11 cellular contexts compared by ENCODE assay signal in genomic region chr18:75638223-75638596, GRCh38.
DNase-seq lines count a peak whose midpoint lies in the region; ATAC-seq and TF ChIP-seq lines count a peak whose summit lies in the region.
"Had no signal": no experiment of that assay in that cellular context is flagged by ENCODE, and none has a peak within 500 bp of the region (broad histone marks: within the 10 kb centered on the region; RNA-seq: fewer than 3 reads in every experiment).

No MANE protein-coding gene starts in this region.

- H3K9ac ChIP-seq in BLaER1 treated with 17β-estradiol and CSF1 and Interleukin-3, amounts not matched to agents 10 nM and 100 nM, result no peak overlapping the region

- no peaks in the 10 kb centered on the region for H3F3A ChIP-seq in PC-9 (ENCODE audit: insufficient read depth, low read depth)

- WGBS in psoas muscle, 3 donors, result 6 to 30% (median 12%) methylated on average over 9 of the region's 9 CpGs

- H3K4me1 ChIP-seq in BLaER1 treated with 17β-estradiol and CSF1 and Interleukin-3, amounts not matched to agents 10 nM and 100 nM, result peaks cover 42 to 71% (median 59%) of the 10 kb centered on the region in 10 experiments
- H3K4me1 ChIP-seq in psoas muscle (no peaks in the 10 kb centered on the region), PC-9 (replicated peaks; ENCODE audit: insufficient read depth) (no peaks in the 10 kb centered on the region)

- H3K79me2 ChIP-seq in PC-9 (ENCODE audit: low read depth), result no peaks in the 10 kb centered on the region

- H3K36me3 ChIP-seq in BLaER1 treated with 17β-estradiol and CSF1 and Interleukin-3, amounts not matched to agents 10 nM and 100 nM, result no peaks in the 10 kb centered on the region
- H3K36me3 ChIP-seq in psoas muscle (ENCODE audit: insufficient read depth in 1 of 2, low read depth in 1 of 2), result no peaks in the 10 kb centered on the region
- H3K36me3 ChIP-seq in PC-9 (ENCODE audit: low read depth), result no peaks in the 10 kb centered on the region

- peak; percentile 66 for DNase-seq in astrocyte of the spinal cord (ENCODE audit: low read depth, low spot score)
- DNase-seq in hepatic stellate cell (ENCODE audit: low spot score), result peak; percentile 28
- DNase-seq in psoas muscle, result no peak
- no peak for DNase-seq in activated effector memory CD4-positive, alpha-beta T cell treated with anti-CD3 and anti-CD28 coated beads, Interleukin-2, amount 50 U/mL, for 16 hours
- DNase-seq in PC-9, result no peak
- no peak for DNase-seq in NCI-H2029 treated with DMSO at 0.1 percent for 48 hours (lab: John Stamatoyannopoulos, UW)
- DNase-seq: activated T-cell treated with anti-CD3 and anti-CD28 coated beads, Interleukin-2, amount 50 U/mL, for 72 hours; NCI-H446 treated with DMSO at 0.1 percent for 48 hours had no signal

- CTCF ChIA-PET in PC-9 (lab: Charles Lee), result no interaction called here

- ATAC-seq in psoas muscle, result peak in 3 of 4 donors; percentile 10 to 32 (median 24)
- ATAC-seq in GM21360 (IDR thresholded peaks at IDR 0.05; ENCODE audit: unreplicated experiment), result no peak
- ATAC-seq: activated T-cell treated with anti-CD3 and anti-CD28 coated beads, Interleukin-2, amount 50 U/mL, for 72 hours; HepG2 had no signal

- H3K27me3 ChIP-seq in BLaER1 treated with 17β-estradiol and CSF1 and Interleukin-3, amounts not matched to agents 10 nM and 100 nM, result no peaks in the 10 kb centered on the region
- H3K27me3 ChIP-seq in psoas muscle (ENCODE audit: insufficient read depth in 3 of 3, low read length in 2 of 3) (peaks cover 0 to 17% (median 3%) of the 10 kb centered on the region in 3 donors), PC-9 (ENCODE audit: insufficient read depth, low read depth) (peaks cover 47% of the 10 kb centered on the region)

- TF ChIP-seq CTCF in astrocyte of the spinal cord (IDR thresholded peaks at IDR 0.05; ENCODE audit: low read depth, low read length), result peak; percentile 34
- no peak for TF ChIP-seq CTCF in psoas muscle (IDR thresholded peaks at IDR 0.05)
- no peak for TF ChIP-seq CTCF in PC-9 (conservative IDR thresholded peaks at IDR 0.05)

- H3K27ac ChIP-seq in BLaER1 treated with 17β-estradiol and CSF1 and Interleukin-3, amounts not matched to agents 10 nM and 100 nM, result peak overlapping the region in 6 of 11 experiments; percentile 63 to 85 (median 74); a peak in 9 of 22 replicates
- no peak overlapping the region for H3K27ac ChIP-seq in psoas muscle
- H3K27ac ChIP-seq in PC-9, result no peak overlapping the region

- no TSS peak for BruUV-seq in PC-9 (replicated peaks; lab: Mats Ljungman, UMichigan)

- intact Hi-C loops in psoas muscle (cut with DNase I), result no loop called here
- intact Hi-C loops in PC-9 (cut with micrococcal nuclease; ENCODE audit: unreplicated experiment), result no loop called here

- no peaks in the 10 kb centered on the region for H4K20me1 ChIP-seq in BLaER1 treated with 17β-estradiol and CSF1 and Interleukin-3, amounts not matched to agents 10 nM and 100 nM
- no peaks in the 10 kb centered on the region for H4K20me1 ChIP-seq in PC-9 (ENCODE audit: insufficient read depth)

- H2AFZ ChIP-seq in PC-9, result no peak overlapping the region

- peaks cover 3 to 31% (median 6%) of the 10 kb centered on the region in 11 experiments; a peak in 15 of 22 replicates for H3K9me3 ChIP-seq in BLaER1 treated with 17β-estradiol and CSF1 and Interleukin-3, amounts not matched to agents 10 nM and 100 nM (replicated peaks in 1 of 11)
- no peaks in the 10 kb centered on the region for H3K9me3 ChIP-seq in psoas muscle
- H3K9me3 ChIP-seq in PC-9 (ENCODE audit: insufficient read depth, low read depth), result no peaks in the 10 kb centered on the region

- in situ Hi-C loops in astrocyte of the spinal cord (cut with HindIII; ENCODE audit: low sequenced_read_pairs), result no loop called here

- H3K4me3 ChIP-seq in BLaER1 treated with 17β-estradiol and CSF1 and Interleukin-3, amounts not matched to agents 10 nM and 100 nM, result no peak overlapping the region; a peak in 1 of 20 replicates
- H3K4me3 ChIP-seq in astrocyte of the spinal cord (ENCODE audit: low read depth, low read length), result peak overlapping the region; percentile 35
- H3K4me3 ChIP-seq in psoas muscle, result peak overlapping the region; percentile 22
- H3K4me3 ChIP-seq in PC-9, result no peak overlapping the region

- POLR2A ChIA-PET in PC-9 (lab: Charles Lee; ENCODE audit: unreplicated experiment), result no interaction called here

- no peaks in the 10 kb centered on the region for H3K9me2 ChIP-seq in PC-9 (ENCODE audit: insufficient read depth)

- peak overlapping the region in 10 of 11 experiments; percentile 29 to 79 (median 70); a peak in 15 of 22 replicates for H3K4me2 ChIP-seq in BLaER1 treated with 17β-estradiol and CSF1 and Interleukin-3, amounts not matched to agents 10 nM and 100 nM
- H3K4me2 ChIP-seq in PC-9, result no peak overlapping the region

Comparison
In these comparisons a context has a peak if more than half of its experiments do, and no peak if none do; other contexts are left out.
1. H3K27ac ChIP-seq: peak in BLaER1 treated with 17β-estradiol and CSF1 and Interleukin-3, amounts not matched to agents 10 nM and 100 nM (6 of 11); none in psoas muscle (single experiment) and PC-9 (single experiment).
2. H3K4me3 ChIP-seq: peak in astrocyte of the spinal cord (single experiment) and psoas muscle (single experiment); none in BLaER1 treated with 17β-estradiol and CSF1 and Interleukin-3, amounts not matched to agents 10 nM and 100 nM (0 of 10) and PC-9 (single experiment).
3. DNase-seq: peak in astrocyte of the spinal cord (single experiment) and hepatic stellate cell (single experiment); none in psoas muscle (0 of 2), activated effector memory CD4-positive, alpha-beta T cell treated with anti-CD3 and anti-CD28 coated beads, Interleukin-2, amount 50 U/mL, for 16 hours (single experiment), PC-9 (0 of 2) and NCI-H2029 treated with DMSO at 0.1 percent for 48 hours (single experiment).